ENCODE assay signal across 30 cellular contexts in genomic region chr2:222391866-222392265, GRCh38. TPM values are rescaled to one million over a fixed set of nuclear protein-coding genes. Genes with fewer than 3 reads are reported as not detected.
"Had no signal": no experiment of that assay in that cellular context is flagged by ENCODE, and none has a peak within 500 bp of the region (broad histone marks: within the 10 kb centered on the region; RNA-seq: fewer than 3 reads in every experiment).

No MANE protein-coding gene starts in this region.

- H3K36me3 Mint-ChIP-seq: activated CD4-positive, alpha-beta memory T cell treated with anti-CD3 and anti-CD28 coated beads for 36 hours; activated naive CD8-positive, alpha-beta T cell treated with anti-CD3 and anti-CD28 coated beads, Interleukin-2, amount 10 ng/mL, durations not matched to agents 7 days and 5 days; T-cell had no signal

- H3K9me3 Mint-ChIP-seq: activated B cell treated with CpG ODN at 0.5 μM for 24 hours; activated CD4-positive, alpha-beta memory T cell treated with anti-CD3 and anti-CD28 coated beads for 36 hours; activated CD4-positive, alpha-beta T cell treated with anti-CD3 and anti-CD28 coated beads, Interleukin-2, amount 10 ng/mL, durations not matched to agents 7 days and 5 days; activated naive CD4-positive, alpha-beta T cell treated with anti-CD3 and anti-CD28 coated beads for 36 hours; activated naive CD8-positive, alpha-beta T cell treated with anti-CD3 and anti-CD28 coated beads, Interleukin-2, amount 10 ng/mL, durations not matched to agents 7 days and 5 days; activated T-cell treated with anti-CD3 and anti-CD28 coated beads, Interleukin-2, amount 50 U/mL, for 4 hours; T-cell had no signal

- H3K36me3 ChIP-seq: breast epithelium, colonic mucosa, SJSA1 had no signal

- H3K4me3 Mint-ChIP-seq: activated B cell treated with CpG ODN at 0.5 μM for 24 hours; activated CD4-positive, alpha-beta memory T cell treated with anti-CD3 and anti-CD28 coated beads for 36 hours; activated CD4-positive, alpha-beta T cell treated with anti-CD3 and anti-CD28 coated beads, Interleukin-2, amount 10 ng/mL, durations not matched to agents 7 days and 5 days; activated naive CD4-positive, alpha-beta T cell treated with anti-CD3 and anti-CD28 coated beads for 36 hours; activated naive CD8-positive, alpha-beta T cell treated with anti-CD3 and anti-CD28 coated beads, Interleukin-2, amount 10 ng/mL, durations not matched to agents 7 days and 5 days; activated T-cell treated with anti-CD3 and anti-CD28 coated beads, Interleukin-2, amount 50 U/mL, for 4 hours; T-cell had no signal

- H3K4me1 ChIP-seq: breast epithelium, colonic mucosa, SJSA1 had no signal

- H3K27ac ChIP-seq: breast epithelium, colonic mucosa, SJSA1 had no signal

- DNase-seq: activated B cell treated with CpG ODN at 0.5 μM for 24 hours; activated CD4-positive, alpha-beta memory T cell treated with anti-CD3 and anti-CD28 coated beads for 36 hours; activated CD4-positive, alpha-beta T cell treated with anti-CD3 and anti-CD28 coated beads for 1 hour; activated CD4-positive, alpha-beta T cell treated with anti-CD3 and anti-CD28 coated beads, Interleukin-2, amount 10 ng/mL, durations not matched to agents 7 days and 5 days; activated CD8-positive, alpha-beta memory T cell treated with anti-CD3 and anti-CD28 coated beads for 24 hours; activated gamma-delta T cell; activated naive CD4-positive, alpha-beta T cell treated with anti-CD3 and anti-CD28 coated beads for 36 hours; activated naive CD8-positive, alpha-beta T cell treated with anti-CD3 and anti-CD28 coated beads, Interleukin-2, amount 10 ng/mL, durations not matched to agents 7 days and 5 days; activated T-cell treated with anti-CD3 and anti-CD28 coated beads, Interleukin-2, amount 50 U/mL, for 4 hours; aorta; caudate nucleus; colonic mucosa; IMR-90; KG1; NCI-H1048; NCI-H146; NCI-H187 treated with DMSO at 0.1 percent for 48 hours; NCI-H2081 treated with DMSO at 0.1 percent for 48 hours; NCI-H446 treated with DMSO at 0.1 percent for 48 hours; NCI-H524 treated with DMSO at 0.1 percent for 48 hours; NCI-H774; PC-3; SHP77; T-cell; T-helper 2 cell; T1000 had no signal

- H3K4me3 ChIP-seq: breast epithelium, colonic mucosa, SJSA1 had no signal

- H3K27me3 ChIP-seq: breast epithelium, colonic mucosa, SJSA1 had no signal

- H3K27me3 Mint-ChIP-seq: activated CD4-positive, alpha-beta T cell treated with anti-CD3 and anti-CD28 coated beads, Interleukin-2, amount 10 ng/mL, durations not matched to agents 7 days and 5 days; activated naive CD8-positive, alpha-beta T cell treated with anti-CD3 and anti-CD28 coated beads, Interleukin-2, amount 10 ng/mL, durations not matched to agents 7 days and 5 days had no signal

- H3K4me1 Mint-ChIP-seq: activated B cell treated with CpG ODN at 0.5 μM for 24 hours; activated CD4-positive, alpha-beta T cell treated with anti-CD3 and anti-CD28 coated beads, Interleukin-2, amount 10 ng/mL, durations not matched to agents 7 days and 5 days; activated naive CD8-positive, alpha-beta T cell treated with anti-CD3 and anti-CD28 coated beads, Interleukin-2, amount 10 ng/mL, durations not matched to agents 7 days and 5 days; T-cell had no signal

- H3K27ac Mint-ChIP-seq: activated B cell treated with CpG ODN at 0.5 μM for 24 hours; activated CD4-positive, alpha-beta memory T cell treated with anti-CD3 and anti-CD28 coated beads for 36 hours; activated CD4-positive, alpha-beta T cell treated with anti-CD3 and anti-CD28 coated beads, Interleukin-2, amount 10 ng/mL, durations not matched to agents 7 days and 5 days; activated naive CD4-positive, alpha-beta T cell treated with anti-CD3 and anti-CD28 coated beads for 36 hours; activated naive CD8-positive, alpha-beta T cell treated with anti-CD3 and anti-CD28 coated beads, Interleukin-2, amount 10 ng/mL, durations not matched to agents 7 days and 5 days; T-cell had no signal

- H3K9me3 ChIP-seq: colonic mucosa, SJSA1 had no signal

- ATAC-seq: activated T-cell treated with anti-CD3 and anti-CD28 coated beads, Interleukin-2, amount 50 U/mL, for 4 hours; PC-3; SK-N-SH treated with all-trans-retinoic acid at 6 μM for 48 hours; T-cell had no signal

RNA-seq across cellular contexts. Expression of gene SGPP2, which starts 32.5 kb away (rescaled TPM):
- total RNA-seq: IMR-90, LHCN-M2, PC-3, SJSA1 had no signal
- polyA plus RNA-seq: IMR-90 had no signal
